29 cellular contexts compared by ENCODE assay signal in the genomic region with DNA sequence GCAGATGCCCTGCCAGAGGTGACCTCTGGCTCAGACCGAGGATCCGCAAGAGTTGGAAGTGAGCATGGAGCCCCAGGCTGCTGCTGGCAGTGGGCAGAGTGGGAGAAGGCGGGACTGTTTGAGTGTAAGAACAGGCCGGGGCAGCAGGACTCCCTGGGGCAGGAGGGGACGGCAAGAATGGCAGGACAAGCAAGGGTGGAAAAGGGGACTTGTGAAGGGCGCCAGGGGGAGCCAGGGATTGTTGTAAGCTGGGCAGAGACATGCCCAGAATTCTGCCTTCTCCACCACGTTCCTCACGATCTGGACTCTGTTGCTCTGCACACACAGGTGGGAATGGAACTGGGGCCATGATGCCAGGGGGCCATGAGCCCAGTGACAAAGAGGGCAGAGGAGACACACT.
"Had no signal": no experiment of that assay in that cellular context is flagged by ENCODE, and none has a peak within 500 bp of the region (broad histone marks: within the 10 kb centered on the region; RNA-seq: fewer than 3 reads in every experiment).

No MANE protein-coding gene starts in this region.

- H3K9me3 ChIP-seq: left ventricle myocardium inferior, neutrophil, pancreas, prostate gland, stomach, testis, thyroid gland, transverse colon, upper lobe of right lung had no signal

- DNase-seq: islet precursor cell; left ventricle myocardium inferior; mesendoderm; naive B cell; natural killer cell; nephron progenitor cell; occipital lobe; pancreas; posterior cingulate gyrus; retina; right cardiac atrium; stimulated activated CD4-positive, alpha-beta T cell treated with anti-CD3 and anti-CD28 coated beads, Interleukin-12 subunit alpha, Interleukin-12 subunit beta, amount 100 ng/mL, for 4 hours; stimulated activated CD4-positive, alpha-beta T cell treated with anti-CD3 and anti-CD28 coated beads, Interleukin-15, amount 100 ng/mL, for 24 hours; stimulated activated CD4-positive, alpha-beta T cell treated with anti-CD3 and anti-CD28 coated beads, Interleukin-2, amount 100 ng/mL, for 24 hours; stimulated activated CD4-positive, alpha-beta T cell treated with anti-CD3 and anti-CD28 coated beads, Interleukin-4, amount 100 ng/mL, for 1 hour; stimulated activated naive B cell treated with anti-CD40 and anti-IgM and Interleukin-4, amounts not matched to agents 10 μg/mL and 1 μg/mL and 100 μg/mL, for 72 hours; stimulated activated naive CD8-positive, alpha-beta T cell treated with anti-CD3 and anti-CD28 coated beads, Interleukin-15, Interleukin-2, amounts not matched to agents 100 U/mL and 50 U/mL, for 24 hours; stomach; testis; thyroid gland; transverse colon; upper lobe of right lung had no signal

- H3K4me2 ChIP-seq: hepatocyte had no signal

- H3K4me3 ChIP-seq: hepatocyte, left ventricle myocardium inferior, lung, pancreas, prostate gland, skin epidermis, stomach, testis, thyroid gland, transverse colon, upper lobe of right lung had no signal

- H3K4me3 Mint-ChIP-seq: mesothelial cell of epicardium; naive B cell; natural killer cell; nephron progenitor cell; stimulated activated naive B cell treated with anti-CD40 and anti-IgM and Interleukin-4, amounts not matched to agents 10 μg/mL and 1 μg/mL and 100 μg/mL, for 72 hours had no signal

- H3K9me3 Mint-ChIP-seq: mesothelial cell of epicardium; naive B cell; natural killer cell; nephron progenitor cell; stimulated activated naive B cell treated with anti-CD40 and anti-IgM and Interleukin-4, amounts not matched to agents 10 μg/mL and 1 μg/mL and 100 μg/mL, for 72 hours had no signal

- H3K4me1 Mint-ChIP-seq: naive B cell had no signal

- H3K27ac Mint-ChIP-seq: mesothelial cell of epicardium; nephron progenitor cell; stimulated activated naive B cell treated with anti-CD40 and anti-IgM and Interleukin-4, amounts not matched to agents 10 μg/mL and 1 μg/mL and 100 μg/mL, for 72 hours had no signal

- H3K79me2 ChIP-seq: hepatocyte had no signal

- H3K36me3 ChIP-seq: left ventricle myocardium inferior, neutrophil, pancreas, prostate gland, stomach, thyroid gland, transverse colon, upper lobe of right lung had no signal

- ATAC-seq: natural killer cell; pancreas; right cardiac atrium; sciatic nerve; stimulated activated naive B cell treated with anti-CD40 and anti-IgM and Interleukin-4, amounts not matched to agents 10 μg/mL and 1 μg/mL and 100 μg/mL, for 72 hours; stimulated activated naive CD8-positive, alpha-beta T cell treated with anti-CD3 and anti-CD28 coated beads, Interleukin-15, Interleukin-2, amounts not matched to agents 100 U/mL and 50 U/mL, for 24 hours; upper lobe of right lung had no signal

- H3K4me1 ChIP-seq: pancreas, prostate gland, testis, thyroid gland, upper lobe of right lung had no signal

- H3K27ac ChIP-seq: left ventricle myocardium inferior, neutrophil, pancreas, prostate gland, skin epidermis, stomach, testis, thyroid gland, upper lobe of right lung had no signal

- H3K27me3 ChIP-seq: hepatocyte, neutrophil, pancreas, stomach, testis, thyroid gland, transverse colon, upper lobe of right lung had no signal

- H3K27me3 Mint-ChIP-seq: naive B cell; stimulated activated naive B cell treated with anti-CD40 and anti-IgM and Interleukin-4, amounts not matched to agents 10 μg/mL and 1 μg/mL and 100 μg/mL, for 72 hours had no signal

- H3K36me3 Mint-ChIP-seq: mesothelial cell of epicardium, natural killer cell had no signal

- H2AFZ ChIP-seq: hepatocyte had no signal
